8 cellular contexts compared by ENCODE assay signal in the genomic region with DNA sequence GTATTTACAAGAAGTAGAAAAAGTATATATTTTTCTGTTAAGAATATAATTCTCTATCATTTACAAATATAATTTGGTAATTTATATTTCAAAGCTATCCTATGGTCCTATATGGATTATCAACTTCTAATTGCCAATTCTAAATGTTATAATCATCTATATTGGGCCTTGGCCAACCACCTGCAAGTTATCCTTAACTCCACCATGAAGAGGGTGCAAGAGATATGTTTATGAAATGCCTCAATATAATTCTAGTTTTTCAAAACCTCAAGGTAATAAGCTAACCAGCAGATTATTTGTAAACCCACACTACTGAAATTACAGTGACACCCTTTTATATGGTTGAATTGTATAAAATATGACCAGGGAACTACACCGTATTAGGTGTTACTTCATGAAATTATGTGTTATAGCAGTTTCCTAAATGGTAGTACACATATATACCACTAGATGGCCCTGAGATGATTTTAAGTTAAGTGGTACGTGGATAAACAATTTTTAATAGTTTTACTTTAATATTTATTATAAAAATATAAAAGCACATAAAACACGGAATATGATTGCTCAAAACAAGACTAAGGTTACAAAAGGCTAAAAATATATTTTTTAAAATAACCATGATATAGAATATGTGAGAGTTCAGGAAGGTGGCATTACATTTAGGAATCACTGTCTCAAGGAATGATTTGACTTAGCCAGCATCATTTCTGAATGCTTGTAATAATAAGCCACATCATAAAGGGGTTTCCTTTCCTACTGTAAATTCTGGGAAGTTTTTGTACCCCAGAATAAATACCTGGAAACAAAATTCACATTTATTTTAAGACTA. TPM values are rescaled to one million over a fixed set of nuclear protein-coding genes. Genes with fewer than 3 reads are reported as not detected.
DNase-seq lines count a peak whose midpoint lies in the region; ATAC-seq, FAIRE-seq and TF ChIP-seq lines count a peak whose summit lies in the region.

No MANE protein-coding gene starts in this region.

- H3K36me3 Mint-ChIP-seq in CD8-positive, alpha-beta T cell, result peaks cover 27% of the 10 kb centered on the region
- H3K36me3 Mint-ChIP-seq in activated CD4-positive, alpha-beta memory T cell treated with anti-CD3 and anti-CD28 coated beads for 36 hours, result peaks cover 2% of the 10 kb centered on the region

- WGBS in spleen, 5 donors, result 6 to 10% (median 8%) methylated on average over 3 of the region's 3 CpGs

- no peak overlapping the region for H3K4me3 Mint-ChIP-seq in CD8-positive, alpha-beta T cell
- H3K4me3 Mint-ChIP-seq in activated CD4-positive, alpha-beta memory T cell treated with anti-CD3 and anti-CD28 coated beads for 36 hours, result no peak overlapping the region

- H3K4me1 Mint-ChIP-seq in CD8-positive, alpha-beta T cell (ENCODE audit: low read depth), result no peaks in the 10 kb centered on the region
- H3K4me1 Mint-ChIP-seq in activated CD4-positive, alpha-beta memory T cell treated with anti-CD3 and anti-CD28 coated beads for 36 hours (ENCODE audit: low read depth), result no peaks in the 10 kb centered on the region

- H3K27me3 ChIP-seq in CD8-positive, alpha-beta T cell (ENCODE audit: insufficient read depth, low read length), result no peaks in the 10 kb centered on the region
- H3K27me3 ChIP-seq in spleen (replicated peaks in 1 of 7), result no peaks in the 10 kb centered on the region

- ATAC-seq in CD8-positive, alpha-beta T cell, result peak; percentile 87
- ATAC-seq in GM19035 (IDR thresholded peaks at IDR 0.05; ENCODE audit: unreplicated experiment) (peak; percentile 76), HG03442 (IDR thresholded peaks at IDR 0.05; ENCODE audit: unreplicated experiment) (peak; percentile 86), SK-N-SH treated with all-trans-retinoic acid at 6 μM for 48 hours (peak; percentile 75)

- CTCF ChIA-PET in CD8-positive, alpha-beta T cell (lab: Charles Lee), result interaction anchor here (0.7 to 1.3 kb wide), 7 partner anchors 9 to 104 kb away, joined by 3 to 5 read pairs (median 3); a partner anchor contains a TSS
- CTCF ChIA-PET in activated CD4-positive, alpha-beta memory T cell treated with anti-CD3 and anti-CD28 coated beads for 36 hours (lab: Charles Lee), result interaction anchor here (1.0 to 3.6 kb wide), 7 partner anchors 9 to 104 kb away, joined by 3 to 19 read pairs (median 6); no protein-coding TSS in a partner anchor

- no peaks in the 10 kb centered on the region for H3K4me1 ChIP-seq in CD8-positive, alpha-beta T cell (ENCODE audit: insufficient read depth, low read length)
- peaks cover 0 to 9% (median 6%) of the 10 kb centered on the region in 6 donors for H3K4me1 ChIP-seq in spleen

- H3K27ac Mint-ChIP-seq in CD8-positive, alpha-beta T cell, result no peak overlapping the region
- no peak overlapping the region for H3K27ac Mint-ChIP-seq in activated CD4-positive, alpha-beta memory T cell treated with anti-CD3 and anti-CD28 coated beads for 36 hours

- H3K9me3 ChIP-seq in CD8-positive, alpha-beta T cell (ENCODE audit: low read length), result no peaks in the 10 kb centered on the region
- no peaks in the 10 kb centered on the region for H3K9me3 ChIP-seq in spleen

- no peak for DNase-seq in CD8-positive, alpha-beta T cell
- DNase-seq in frontal cortex (ENCODE audit: low spot score in 2 of 2), result peak in 1 of 2 donors; percentile 14
- DNase-seq in spleen, result no peak
- no peak for DNase-seq in activated CD4-positive, alpha-beta memory T cell treated with anti-CD3 and anti-CD28 coated beads for 36 hours
- DNase-seq in NCI-H128 (lab: John Stamatoyannopoulos, UW; ENCODE audit: unreplicated experiment), result no peak

- H3K36me3 ChIP-seq in CD8-positive, alpha-beta T cell (ENCODE audit: insufficient read depth, low read length), result no peaks in the 10 kb centered on the region
- peaks cover 0 to 74% (median 0%) of the 10 kb centered on the region in 6 donors for H3K36me3 ChIP-seq in spleen

- intact Hi-C loops in CD8-positive, alpha-beta T cell (cut with DNase I, micrococcal nuclease), result no loop called here
- intact Hi-C loops in spleen (cut with DNase I; ENCODE audit: low total_unique reads), result no loop called here
- intact Hi-C loops in activated CD4-positive, alpha-beta memory T cell treated with anti-CD3 and anti-CD28 coated beads for 36 hours (cut with micrococcal nuclease), result no loop called here

- H3K27me3 Mint-ChIP-seq in CD8-positive, alpha-beta T cell (ENCODE audit: low read depth), result no peaks in the 10 kb centered on the region
- no peaks in the 10 kb centered on the region for H3K27me3 Mint-ChIP-seq in activated CD4-positive, alpha-beta memory T cell treated with anti-CD3 and anti-CD28 coated beads for 36 hours

- POLR2A ChIA-PET in CD8-positive, alpha-beta T cell (lab: Charles Lee), result no interaction called here
- POLR2A ChIA-PET in activated CD4-positive, alpha-beta memory T cell treated with anti-CD3 and anti-CD28 coated beads for 36 hours (lab: Charles Lee), result no interaction called here

- no peak for TF ChIP-seq POLR2A in spleen (IDR thresholded peaks at IDR 0.05)

- peak; percentile 90 for FAIRE-seq in frontal cortex (lab: Jason Lieb, UNC)

- no peak overlapping the region for H3K4me3 ChIP-seq in CD8-positive, alpha-beta T cell (ENCODE audit: low read depth, low read length)
- no peak overlapping the region for H3K4me3 ChIP-seq in spleen

- H3K27ac ChIP-seq in CD8-positive, alpha-beta T cell (ENCODE audit: low read depth, low read length), result no peak overlapping the region
- no peak overlapping the region for H3K27ac ChIP-seq in spleen

- no peaks in the 10 kb centered on the region for H3K9me3 Mint-ChIP-seq in CD8-positive, alpha-beta T cell
- H3K9me3 Mint-ChIP-seq in activated CD4-positive, alpha-beta memory T cell treated with anti-CD3 and anti-CD28 coated beads for 36 hours, result no peaks in the 10 kb centered on the region

- TF ChIP-seq CTCF in CD8-positive, alpha-beta T cell (IDR thresholded peaks at IDR 0.05), result peak; percentile 88
- peak in 10 of 11 experiments; percentile 43 to 76 (median 66) for TF ChIP-seq CTCF in spleen (IDR thresholded peaks at IDR 0.05 in 8 of 11, conservative IDR thresholded peaks at IDR 0.05 in 3 of 11)

TF ChIP-seq in SK-N-SH treated with all-trans-retinoic acid at 6 μM for 48 hours, 23 proteins besides CTCF, POLR2A, EP300 and RAD21 (continues in another document):
- TF ChIP-seq ZNF70 (CRISPR knock-in tag; IDR thresholded peaks at IDR 0.05) (no peak), ARNTL (CRISPR knock-in tag; IDR thresholded peaks at IDR 0.05; ENCODE audit: borderline replicate concordance, low read depth) (no peak), GLIS3 (CRISPR knock-in tag; IDR thresholded peaks at IDR 0.05) (no peak), TOX (CRISPR knock-in tag; IDR thresholded peaks at IDR 0.05; ENCODE audit: borderline replicate concordance) (no peak), ESRRG (CRISPR knock-in tag; IDR thresholded peaks at IDR 0.05) (no peak)
- TF ChIP-seq, protein P1, sequence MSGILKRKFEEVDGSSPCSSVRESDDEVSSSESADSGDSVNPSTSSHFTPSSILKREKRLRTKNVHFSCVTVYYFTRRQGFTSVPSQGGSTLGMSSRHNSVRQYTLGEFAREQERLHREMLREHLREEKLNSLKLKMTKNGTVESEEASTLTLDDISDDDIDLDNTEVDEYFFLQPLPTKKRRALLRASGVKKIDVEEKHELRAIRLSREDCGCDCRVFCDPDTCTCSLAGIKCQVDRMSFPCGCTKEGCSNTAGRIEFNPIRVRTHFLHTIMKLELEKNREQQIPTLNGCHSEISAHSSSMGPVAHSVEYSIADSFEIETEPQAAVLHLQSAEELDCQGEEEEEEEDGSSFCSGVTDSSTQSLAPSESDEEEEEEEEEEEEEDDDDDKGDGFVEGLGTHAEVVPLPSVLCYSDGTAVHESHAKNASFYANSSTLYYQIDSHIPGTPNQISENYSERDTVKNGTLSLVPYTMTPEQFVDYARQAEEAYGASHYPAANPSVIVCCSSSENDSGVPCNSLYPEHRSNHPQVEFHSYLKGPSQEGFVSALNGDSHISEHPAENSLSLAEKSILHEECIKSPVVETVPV (CRISPR knock-in tag; IDR thresholded peaks at IDR 0.05), result no peak
- TF ChIP-seq, protein P2, sequence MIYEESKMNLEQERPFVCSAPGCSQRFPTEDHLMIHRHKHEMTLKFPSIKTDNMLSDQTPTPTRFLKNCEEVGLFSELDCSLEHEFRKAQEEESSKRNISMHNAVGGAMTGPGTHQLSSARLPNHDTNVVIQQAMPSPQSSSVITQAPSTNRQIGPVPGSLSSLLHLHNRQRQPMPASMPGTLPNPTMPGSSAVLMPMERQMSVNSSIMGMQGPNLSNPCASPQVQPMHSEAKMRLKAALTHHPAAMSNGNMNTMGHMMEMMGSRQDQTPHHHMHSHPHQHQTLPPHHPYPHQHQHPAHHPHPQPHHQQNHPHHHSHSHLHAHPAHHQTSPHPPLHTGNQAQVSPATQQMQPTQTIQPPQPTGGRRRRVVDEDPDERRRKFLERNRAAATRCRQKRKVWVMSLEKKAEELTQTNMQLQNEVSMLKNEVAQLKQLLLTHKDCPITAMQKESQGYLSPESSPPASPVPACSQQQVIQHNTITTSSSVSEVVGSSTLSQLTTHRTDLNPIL (CRISPR knock-in tag; IDR thresholded peaks at IDR 0.05; ENCODE audit: low read depth), result no peak

RNA-seq across cellular contexts. Expression of a gene that starts 9.8 kb away (rescaled TPM):
- 100 to 1,000 TPM; 287 to 316 TPM for total RNA-seq in CD8-positive, alpha-beta T cell
- 90.9 TPM for total RNA-seq in frontal cortex
- total RNA-seq in spleen, result 100 to 1,000 TPM; 143 to 338 (median 181) TPM
- polyA plus RNA-seq in spleen, result 10 to 100 TPM; 44.0 to 52.9 (median 45.7) TPM
- 100 to 1,000 TPM; 101 to 115 TPM for total RNA-seq in activated CD4-positive, alpha-beta memory T cell treated with anti-CD3 and anti-CD28 coated beads for 36 hours

RNA-seq across cellular contexts. Expression of a gene that starts 40.9 kb away (rescaled TPM):
- total RNA-seq in CD8-positive, alpha-beta T cell, result 1 to 10 TPM; 1.6 to 1.9 TPM
- total RNA-seq in frontal cortex (11.8 TPM), spleen (1 to 10 TPM; 3.2 to 8.2 (median 4.9) TPM)
- 10 to 100 TPM in 1 of 3 donors, 1 to 10 TPM in 2; 7.7 to 16.8 (median 9.8) TPM for polyA plus RNA-seq in spleen
- total RNA-seq in activated CD4-positive, alpha-beta memory T cell treated with anti-CD3 and anti-CD28 coated beads for 36 hours, result 10 to 100 TPM; 14.9 to 16.4 TPM
